Comparison of ENCODE assay signal across 8 cellular contexts in genomic region chr2:241617431-241618154, GRCh38. TPM values are rescaled to one million over a fixed set of nuclear protein-coding genes. Genes with fewer than 3 reads are reported as not detected.
A peak's percentile ranks its signal among the peaks of the same experiment; 100 is the strongest.
DNase-seq lines count a peak whose midpoint lies in the region; ATAC-seq and TF ChIP-seq lines count a peak whose summit lies in the region.

No MANE protein-coding gene starts in this region.

- H3K9me3 Mint-ChIP-seq in mesothelial cell of epicardium = peaks cover 9% of the 10 kb centered on the region

- peaks cover 19% of the 10 kb centered on the region for H3K36me3 Mint-ChIP-seq in mesothelial cell of epicardium

- peak in 5 of 6 experiments; percentile 19 to 66 (median 43) for DNase-seq in stimulated activated naive CD4-positive, alpha-beta T cell (lab: John Stamatoyannopoulos, UW)
- DNase-seq in stimulated activated naive CD4-positive, alpha-beta T cell treated with Interleukin-2 at 50 U/mL for 16 hours (lab: John Stamatoyannopoulos, UW) = no peak
- DNase-seq in NCI-H526 (lab: John Stamatoyannopoulos, UW) (peak; percentile 35 to 61), T47D (ENCODE audit: low read depth in 1 of 2, low spot score in 1 of 2) (peak; percentile 12 to 43), mesothelial cell of epicardium (ENCODE audit: low spot score in 2 of 2, unreplicated experiment in 2 of 2) (no peak), sciatic nerve (ENCODE audit: low spot score) (no peak)

- H3K4me3 Mint-ChIP-seq in mesothelial cell of epicardium = peak overlapping the region; percentile 30

- in situ Hi-C loops in T47D (cut with HindIII; ENCODE audit: low pct_unique_long_range_greater_than_20kb, low sequenced_read_pairs) = no loop called here

- no peak for ATAC-seq in GM19023 (IDR thresholded peaks at IDR 0.05; ENCODE audit: unreplicated experiment)
- ATAC-seq in GM19035 (IDR thresholded peaks at IDR 0.05; ENCODE audit: unreplicated experiment) = no peak
- no peak for ATAC-seq in sciatic nerve

- no peak for TF ChIP-seq CTCF in mesothelial cell of epicardium (IDR thresholded peaks at IDR 0.05; ENCODE audit: unreplicated experiment)

- H3K27me3 Mint-ChIP-seq in mesothelial cell of epicardium (ENCODE audit: low read depth) = no peaks in the 10 kb centered on the region

- peaks cover 10% of the 10 kb centered on the region for H3K4me1 Mint-ChIP-seq in mesothelial cell of epicardium

- intact Hi-C loops in sciatic nerve (cut with DNase I) = no loop called here

- H3K27ac Mint-ChIP-seq in mesothelial cell of epicardium = peak overlapping the region; percentile 28

RNA-seq across cellular contexts. Expression of gene THAP4, which starts 19.4 kb away (rescaled TPM):
- total RNA-seq in mesothelial cell of epicardium (45.7 to 51.5 TPM (median 50.1 TPM) in 3 replicates), sciatic nerve (37.7 TPM)

RNA-seq across cellular contexts. Expression of gene ATG4B, which starts 19.9 kb away (rescaled TPM):
- total RNA-seq in mesothelial cell of epicardium (125 to 135 TPM (median 133 TPM) in 3 replicates), sciatic nerve (92.6 TPM)

RNA-seq across cellular contexts. Expression of gene BOK, which starts 59.0 kb away (rescaled TPM):
- total RNA-seq in mesothelial cell of epicardium (33.0 to 37.2 TPM (median 36.0 TPM) in 3 replicates), sciatic nerve (31.1 TPM)

Comparison
In these comparisons a context has a peak if more than half of its experiments do, and no peak if none do; other contexts are left out.
1. DNase-seq: peak in stimulated activated naive CD4-positive, alpha-beta T cell (5 of 6), NCI-H526 (2 of 2) and T47D (2 of 2); none in stimulated activated naive CD4-positive, alpha-beta T cell treated with Interleukin-2 at 50 U/mL for 16 hours (single experiment), mesothelial cell of epicardium (0 of 2) and sciatic nerve (single experiment).